In the genomic region with DNA sequence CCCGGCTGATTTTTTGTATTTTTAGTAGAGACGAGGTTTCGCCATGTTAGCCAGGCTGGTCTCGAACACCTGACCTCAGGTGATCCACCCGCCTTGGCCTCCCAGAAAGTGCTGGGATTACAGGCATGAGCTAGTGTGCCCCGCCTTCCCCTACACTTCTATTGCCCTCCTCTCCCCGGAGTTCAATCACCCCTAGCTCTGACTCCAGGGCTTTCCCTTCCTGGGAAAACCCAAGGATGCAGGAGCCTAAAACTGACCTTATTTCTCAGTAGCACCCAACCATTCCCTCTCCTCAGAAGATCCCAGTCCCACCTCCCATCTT, we compare ENCODE assay signal across 8 cellular contexts. TPM values are rescaled to one million over a fixed set of nuclear protein-coding genes. Genes with fewer than 3 reads are reported as not detected.
DNase-seq lines count a peak whose midpoint lies in the region; ATAC-seq, FAIRE-seq and TF ChIP-seq lines count a peak whose summit lies in the region.
"Not testable (repeated sequence)": the region's sequence is repeated elsewhere in the genome, so short reads cannot be mapped to it uniquely, and the experiment has no call there.

No MANE protein-coding gene starts in this region.

- not testable (repeated sequence) for ATAC-seq in K562; naive thymus-derived CD4-positive, alpha-beta T cell; upper lobe of left lung (ENCODE audit: low FRiP score in 2 of 2)

- H3K27me3 Mint-ChIP-seq in activated T-cell treated with anti-CD3 and anti-CD28 coated beads, Interleukin-2, amount 50 U/mL, for 24 hours; naive thymus-derived CD4-positive, alpha-beta T cell: not testable (repeated sequence)
- peaks cover 21% of the 10 kb centered on the region for H3K27me3 Mint-ChIP-seq in glutamatergic neuron (ENCODE audit: unreplicated experiment)

- in situ Hi-C loops in K562 (cut with MboI): not testable (repeated sequence)

- not testable (repeated sequence) for DNase-seq in GM12891 (ENCODE audit: insufficient read length, low spot score); Peyer's patch; activated T-cell treated with anti-CD3 and anti-CD28 coated beads, Interleukin-2, amount 50 U/mL, for 24 hours; K562 (ENCODE audit: extremely low read depth in 1 of 4, low spot score in 3 of 4); glutamatergic neuron; naive thymus-derived CD4-positive, alpha-beta T cell; upper lobe of left lung

- not testable (repeated sequence) for H3K4me2 ChIP-seq in K562 (ENCODE audit: insufficient read depth, low read length)

- H2AFZ ChIP-seq in K562 (ENCODE audit: low read depth, low read length): not testable (repeated sequence)

- H4K20me1 ChIP-seq in K562 (replicated peaks; ENCODE audit: control insufficient read depth, insufficient read depth, low read length): not testable (repeated sequence)

- peaks cover 0 to 43% (median 17%) of the 10 kb centered on the region in 4 donors for H3K4me1 ChIP-seq in Peyer's patch
- H3K4me1 ChIP-seq in K562 (replicated peaks in 1 of 2; ENCODE audit: control insufficient read depth in 2 of 2, insufficient read depth in 2 of 2, low read length in 2 of 2): peaks cover 2 to 20% of the 10 kb centered on the region in 2 experiments; a peak in 4 of 5 replicates
- H3K4me1 ChIP-seq in naive thymus-derived CD4-positive, alpha-beta T cell (ENCODE audit: control insufficient read depth in 2 of 2, insufficient read depth in 2 of 2, low read length in 2 of 2): peaks cover 26 to 29% of the 10 kb centered on the region in 2 donors
- H3K4me1 ChIP-seq in upper lobe of left lung: peaks cover 42 to 52% (median 47%) of the 10 kb centered on the region in 4 donors

- TF ChIP-seq EP300 in K562 (IDR thresholded peaks at IDR 0.05; ENCODE audit: low read length); upper lobe of left lung (IDR thresholded peaks at IDR 0.05): not testable (repeated sequence)

- H3K36me3 Mint-ChIP-seq in activated T-cell treated with anti-CD3 and anti-CD28 coated beads, Interleukin-2, amount 50 U/mL, for 24 hours (ENCODE audit: low read depth): peaks cover 92% of the 10 kb centered on the region
- H3K36me3 Mint-ChIP-seq in glutamatergic neuron (ENCODE audit: unreplicated experiment): not testable (repeated sequence)
- peaks cover 4 to 27% (median 16%) of the 10 kb centered on the region in 5 donors for H3K36me3 Mint-ChIP-seq in naive thymus-derived CD4-positive, alpha-beta T cell

- not testable (repeated sequence) for BruUV-seq in K562 (replicated peaks; lab: Mats Ljungman, UMichigan)

- H3K4me3 ChIP-seq in Peyer's patch (peak overlapping the region in 3 of 4 donors; percentile 64 to 90 (median 69)), skin epidermis (peak overlapping the region in 6 of 7 experiments; percentile 67 to 79 (median 69)), upper lobe of left lung (peak overlapping the region in 3 of 4 donors; percentile 63 to 96 (median 85))
- H3K4me3 ChIP-seq in K562: not testable (repeated sequence)
- peak overlapping the region; percentile 92 for H3K4me3 ChIP-seq in naive thymus-derived CD4-positive, alpha-beta T cell (ENCODE audit: low read length)

- CTCF ChIA-PET in K562 (lab: Yijun Ruan, JAX; ENCODE audit: low intra/inter-chr PET ratio): not testable (repeated sequence)
- CTCF ChIA-PET in naive thymus-derived CD4-positive, alpha-beta T cell (lab: Charles Lee): interaction anchor here (0.7 to 1.3 kb wide), 3 partner anchors 9 to 19 kb away, joined by 3 to 7 read pairs (median 3); no protein-coding TSS in a partner anchor

- peaks cover 0 to 29% (median 0%) of the 10 kb centered on the region in 3 donors for H3K36me3 ChIP-seq in Peyer's patch
- H3K36me3 ChIP-seq in K562 (ENCODE audit: control insufficient read depth, insufficient read depth, low read length): peaks cover 45% of the 10 kb centered on the region; the same call in 2 of the 3 replicates
- H3K36me3 ChIP-seq in naive thymus-derived CD4-positive, alpha-beta T cell (ENCODE audit: control insufficient read depth in 2 of 3, insufficient read depth in 3 of 3, low read length in 3 of 3): peaks cover 19 to 38% (median 25%) of the 10 kb centered on the region in 3 experiments
- peaks cover 10 to 40% (median 29%) of the 10 kb centered on the region in 4 donors for H3K36me3 ChIP-seq in upper lobe of left lung

- H3K27ac ChIP-seq in Peyer's patch: peak overlapping the region; percentile 15 to 85 (median 58)
- H3K27ac ChIP-seq in K562 (ENCODE audit: extremely low read depth, low read depth, low read length): not testable (repeated sequence)
- H3K27ac ChIP-seq in naive thymus-derived CD4-positive, alpha-beta T cell (ENCODE audit: low read depth, low read length): peak overlapping the region; percentile 71
- H3K27ac ChIP-seq in skin epidermis: peak overlapping the region in 14 of 21 experiments; percentile 6 to 92 (median 68)
- peak overlapping the region in 3 of 4 donors; percentile 77 to 83 (median 79) for H3K27ac ChIP-seq in upper lobe of left lung

- H3K9ac ChIP-seq in K562 (ENCODE audit: insufficient read depth in 1 of 2, low read depth in 2 of 2, low read length in 2 of 2): not testable (repeated sequence)

- H3K4me3 Mint-ChIP-seq in activated T-cell treated with anti-CD3 and anti-CD28 coated beads, Interleukin-2, amount 50 U/mL, for 24 hours: peak overlapping the region; percentile 85
- peak overlapping the region; percentile 61 for H3K4me3 Mint-ChIP-seq in glutamatergic neuron (ENCODE audit: unreplicated experiment)
- H3K4me3 Mint-ChIP-seq in naive thymus-derived CD4-positive, alpha-beta T cell: peak overlapping the region; percentile 80 to 96 (median 90)

- TF ChIP-seq POLR2A in GM12891 (IDR thresholded peaks at IDR 0.05; ENCODE audit: low read depth, low read length): 0 out of 2 replicates have a peak, but pooled peaks have one; percentile 19
- not testable (repeated sequence) for TF ChIP-seq POLR2A in Peyer's patch (IDR thresholded peaks at IDR 0.05); upper lobe of left lung (IDR thresholded peaks at IDR 0.05)
- peak; percentile 40; the same call in 1 of the 2 replicates for TF ChIP-seq POLR2A in K562 (conservative IDR thresholded peaks at IDR 0.05)

- not testable (repeated sequence) for H3K27me3 ChIP-seq in Peyer's patch; K562 (ENCODE audit: control insufficient read depth in 2 of 2, insufficient read depth in 2 of 2, low read length in 2 of 2); naive thymus-derived CD4-positive, alpha-beta T cell (ENCODE audit: control insufficient read depth in 2 of 2, insufficient read depth in 2 of 2, low read length in 2 of 2); upper lobe of left lung

- H3K27ac Mint-ChIP-seq in activated T-cell treated with anti-CD3 and anti-CD28 coated beads, Interleukin-2, amount 50 U/mL, for 24 hours: peak overlapping the region; percentile 85
- peak overlapping the region; percentile 75 for H3K27ac Mint-ChIP-seq in glutamatergic neuron (ENCODE audit: unreplicated experiment)
- H3K27ac Mint-ChIP-seq in naive thymus-derived CD4-positive, alpha-beta T cell: peak overlapping the region; percentile 44 to 88 (median 72)

- FAIRE-seq in GM12891 (lab: Jason Lieb, UNC); K562 (lab: Jason Lieb, UNC): not testable (repeated sequence)

- H3K79me2 ChIP-seq in K562 (ENCODE audit: control insufficient read depth, insufficient read depth, low read length): not testable (repeated sequence)

- intact Hi-C loops in K562 (cut with micrococcal nuclease): loop anchor here (10.0 kb wide), 1 partner anchor 268 kb away; a partner anchor contains a TSS
- intact Hi-C loops in naive thymus-derived CD4-positive, alpha-beta T cell (cut with micrococcal nuclease): loop anchor here (1.0 to 5.0 kb wide), 12 partner anchors 12 to 346 kb away; a partner anchor contains a TSS

- WGBS in K562 (ENCODE audit: insufficient coverage, low coverage, missing lambda C conversion rate): 95% methylated on average over 4 of the region's 7 CpGs
- WGBS in upper lobe of left lung, 2 donors: 87 to 88% methylated on average over 7 of the region's 7 CpGs

- POLR2A ChIA-PET in K562 (lab: Yijun Ruan, JAX): interaction anchor here (0.6 kb wide), 1 partner anchor 101 kb away, joined by 3 read pairs; no protein-coding TSS in a partner anchor
- POLR2A ChIA-PET in naive thymus-derived CD4-positive, alpha-beta T cell (lab: Charles Lee): interaction anchor here (0.6 to 3.3 kb wide), 7 partner anchors 11 to 151 kb away, joined by 3 to 19 read pairs (median 4); a partner anchor contains a TSS

- peaks cover 60% of the 10 kb centered on the region for H3K4me1 Mint-ChIP-seq in activated T-cell treated with anti-CD3 and anti-CD28 coated beads, Interleukin-2, amount 50 U/mL, for 24 hours (ENCODE audit: low read depth)
- H3K4me1 Mint-ChIP-seq in glutamatergic neuron (ENCODE audit: low read depth, unreplicated experiment): peaks cover 22% of the 10 kb centered on the region
- H3K4me1 Mint-ChIP-seq in naive thymus-derived CD4-positive, alpha-beta T cell: peaks cover 36 to 54% (median 50%) of the 10 kb centered on the region in 7 donors

- H3K9me1 ChIP-seq in K562 (ENCODE audit: control insufficient read depth, insufficient read depth, low read length): not testable (repeated sequence)

- not testable (repeated sequence) for TF ChIP-seq CTCF in Peyer's patch (IDR thresholded peaks at IDR 0.05); K562 (IDR thresholded peaks at IDR 0.05 in 2 of 3, conservative IDR thresholded peaks at IDR 0.05 in 1 of 3; ENCODE audit: insufficient read depth in 2 of 3, low read depth in 1 of 3, low read length in 3 of 3); glutamatergic neuron (IDR thresholded peaks at IDR 0.05; ENCODE audit: partially characterized antibody, unreplicated experiment); upper lobe of left lung (IDR thresholded peaks at IDR 0.05)

- not testable (repeated sequence) for H3K9me3 ChIP-seq in Peyer's patch; K562 (replicated peaks; ENCODE audit: control insufficient read depth, insufficient read depth, low read depth, low read length); naive thymus-derived CD4-positive, alpha-beta T cell (ENCODE audit: control insufficient read depth in 2 of 3, low read length in 3 of 3); upper lobe of left lung

- not testable (repeated sequence) for H3K9me3 Mint-ChIP-seq in activated T-cell treated with anti-CD3 and anti-CD28 coated beads, Interleukin-2, amount 50 U/mL, for 24 hours; naive thymus-derived CD4-positive, alpha-beta T cell
- peaks cover 11% of the 10 kb centered on the region for H3K9me3 Mint-ChIP-seq in glutamatergic neuron (ENCODE audit: unreplicated experiment)

- TF ChIP-seq RAD21 in K562 (CRISPR knock-in tag; conservative IDR thresholded peaks at IDR 0.05 in 1 of 2, IDR thresholded peaks at IDR 0.05 in 1 of 2): not testable (repeated sequence)

RNA-seq across cellular contexts. Expression of a gene that starts 0.6 kb away (rescaled TPM):
- 9.9 TPM for polyA plus RNA-seq in GM12891 (2012; ENCODE audit: low read depth, missing spikeins)
- 10 to 100 TPM in 2 of 4 donors, 1 to 10 TPM in 2; 7.8 to 50.3 (median 9.5) TPM for total RNA-seq in Peyer's patch
- 0.42 and 0.76 TPM in 2 replicates for total RNA-seq in K562 (2011; cell fraction: chromatin; rRNA removed; ENCODE audit: low replicate concordance)
- total RNA-seq in K562 (2011; cell fraction: nucleolus; rRNA removed): 0.66 and 0.83 TPM in 2 replicates
- 0.23 and 0.37 TPM in 2 replicates for total RNA-seq in K562 (2011; cell fraction: nucleoplasm; rRNA removed)
- not detected in 2 replicates for total RNA-seq in K562 (2014; rRNA removed)
- not detected in 2 replicates for total RNA-seq in K562 (2014; rRNA removed; fragmentation: Illumina TruSeq; extraction: Trizol)
- 0.08 TPM in 1 of 2 replicates, not detected in the other for total RNA-seq in K562 (2015; rRNA removed; fragmentation: Illumina TruSeq; extraction: Trizol)
- 0.09 and 0.20 TPM in 2 replicates for total RNA-seq in K562 (2021)
- 0.10 and 0.12 TPM in 2 replicates for polyA plus RNA-seq in K562 (2011; rRNA removed)
- polyA plus RNA-seq in K562 (2011; cell fraction: cytosol; rRNA removed): 0.09 and 0.15 TPM in 2 replicates
- polyA plus RNA-seq in K562 (2011; cell fraction: nucleus; rRNA removed): 0.18 and 0.32 TPM in 2 replicates
- 0.04 and 0.10 TPM in 2 replicates for polyA plus RNA-seq in K562 (2012)
- not detected in 2 replicates for polyA plus RNA-seq in K562 (2014; fragmentation: Illumina TruSeq; extraction: Trizol)
- not detected for polyA plus RNA-seq in K562 (2014; fragmentation: Nextera tagmentation; extraction: Ambion mirVana)
- polyA plus RNA-seq in K562 (2014; rRNA removed): 0.03 TPM in 1 of 2 replicates, not detected in the other
- polyA minus RNA-seq in K562 (2011; rRNA and poly(A)+ RNA removed): 0.11 TPM in 1 of 2 replicates, not detected in the other
- not detected in 2 replicates for polyA minus RNA-seq in K562 (2011; cell fraction: cytosol; rRNA and poly(A)+ RNA removed)
- polyA minus RNA-seq in K562 (2011; cell fraction: nucleus; rRNA and poly(A)+ RNA removed): 0.11 and 0.27 TPM in 2 replicates
- 50.3 TPM for total RNA-seq in glutamatergic neuron (ENCODE audit: unreplicated experiment)
- 10 to 100 TPM; 28.2 to 55.9 (median 45.9) TPM for total RNA-seq in naive thymus-derived CD4-positive, alpha-beta T cell
- 10 to 100 TPM in 1 of 2 donors, 1 to 10 TPM in 1; 5.4 to 11.4 TPM for polyA plus RNA-seq in naive thymus-derived CD4-positive, alpha-beta T cell
- 100 to 1,000 TPM in 1 of 6 donors, 10 to 100 TPM in 5; 13.3 to 108 (median 32.0) TPM for total RNA-seq in upper lobe of left lung

RNA-seq across cellular contexts. Expression of a gene that starts 11.6 kb away (rescaled TPM):
- 56.8 TPM for polyA plus RNA-seq in GM12891 (2012; ENCODE audit: low read depth, missing spikeins)
- 100 to 1,000 TPM in 1 of 4 donors, 10 to 100 TPM in 3; 21.4 to 135 (median 43.6) TPM for total RNA-seq in Peyer's patch
- total RNA-seq in K562 (2011; cell fraction: chromatin; rRNA removed; ENCODE audit: low replicate concordance): 199 and 304 TPM in 2 replicates
- 156 and 172 TPM in 2 replicates for total RNA-seq in K562 (2011; cell fraction: nucleolus; rRNA removed)
- 135 and 147 TPM in 2 replicates for total RNA-seq in K562 (2011; cell fraction: nucleoplasm; rRNA removed)
- total RNA-seq in K562 (2014; rRNA removed): 55.4 and 70.8 TPM in 2 replicates
- 53.2 and 54.4 TPM in 2 replicates for total RNA-seq in K562 (2014; rRNA removed; fragmentation: Illumina TruSeq; extraction: Trizol)
- total RNA-seq in K562 (2015; rRNA removed; fragmentation: Illumina TruSeq; extraction: Trizol): 60.6 and 61.9 TPM in 2 replicates
- 77.2 and 77.6 TPM in 2 replicates for total RNA-seq in K562 (2021)
- polyA plus RNA-seq in K562 (2011; rRNA removed): 74.7 and 93.6 TPM in 2 replicates
- polyA plus RNA-seq in K562 (2011; cell fraction: cytosol; rRNA removed): 29.0 and 33.7 TPM in 2 replicates
- 248 and 319 TPM in 2 replicates for polyA plus RNA-seq in K562 (2011; cell fraction: nucleus; rRNA removed)
- 37.5 and 55.6 TPM in 2 replicates for polyA plus RNA-seq in K562 (2012)
- polyA plus RNA-seq in K562 (2014; fragmentation: Illumina TruSeq; extraction: Trizol): 67.5 and 97.7 TPM in 2 replicates
- 10 to 100 TPM; 19.0 to 37.2 TPM for polyA plus RNA-seq in K562 (2014; fragmentation: Nextera tagmentation; extraction: Ambion mirVana)
- 86.3 and 92.2 TPM in 2 replicates for polyA plus RNA-seq in K562 (2014; rRNA removed)
- 32.7 and 42.8 TPM in 2 replicates for polyA minus RNA-seq in K562 (2011; rRNA and poly(A)+ RNA removed)
- 26.4 and 38.0 TPM in 2 replicates for polyA minus RNA-seq in K562 (2011; cell fraction: cytosol; rRNA and poly(A)+ RNA removed)
- polyA minus RNA-seq in K562 (2011; cell fraction: nucleus; rRNA and poly(A)+ RNA removed): 40.7 and 56.9 TPM in 2 replicates
- 53.5 TPM for total RNA-seq in glutamatergic neuron (ENCODE audit: unreplicated experiment)
- 100 to 1,000 TPM in 1 of 5 experiments, 10 to 100 TPM in 4; 74.4 to 102 (median 87.6) TPM for total RNA-seq in naive thymus-derived CD4-positive, alpha-beta T cell
- 10 to 100 TPM; 24.2 to 53.7 TPM for polyA plus RNA-seq in naive thymus-derived CD4-positive, alpha-beta T cell
- total RNA-seq in upper lobe of left lung: 10 to 100 TPM; 19.4 to 49.2 (median 36.6) TPM

RNA-seq across cellular contexts. Expression of a gene that starts 22.1 kb away (rescaled TPM):
- polyA plus RNA-seq in GM12891 (2012; ENCODE audit: low read depth, missing spikeins): 8,862 TPM
- total RNA-seq in Peyer's patch (1,000 to 10,000 TPM; 1,939 to 3,624 (median 2,830) TPM), K562 (2014; rRNA removed) (3,419 and 4,659 TPM in 2 replicates), K562 (2014; rRNA removed; fragmentation: Illumina TruSeq; extraction: Trizol) (1,716 and 2,206 TPM in 2 replicates), K562 (2015; rRNA removed; fragmentation: Illumina TruSeq; extraction: Trizol) (2,578 and 2,581 TPM in 2 replicates), K562 (2021) (2,702 and 2,817 TPM in 2 replicates), glutamatergic neuron (ENCODE audit: unreplicated experiment) (2,124 TPM), upper lobe of left lung (1,000 to 10,000 TPM in 3 of 6 donors, 100 to 1,000 TPM in 3; 442 to 1,402 (median 931) TPM)
- 324 and 835 TPM in 2 replicates for total RNA-seq in K562 (2011; cell fraction: chromatin; rRNA removed; ENCODE audit: low replicate concordance)
- 1,325 and 1,372 TPM in 2 replicates for total RNA-seq in K562 (2011; cell fraction: nucleolus; rRNA removed)
- 1,230 and 2,004 TPM in 2 replicates for total RNA-seq in K562 (2011; cell fraction: nucleoplasm; rRNA removed)
- polyA plus RNA-seq in K562 (2011; rRNA removed) (6,793 and 8,605 TPM in 2 replicates), K562 (2014; fragmentation: Illumina TruSeq; extraction: Trizol) (5,553 and 5,658 TPM in 2 replicates), K562 (2014; fragmentation: Nextera tagmentation; extraction: Ambion mirVana) (1,000 to 10,000 TPM; 5,813 to 6,029 TPM), K562 (2014; rRNA removed) (3,855 and 4,217 TPM in 2 replicates)
- polyA plus RNA-seq in K562 (2011; cell fraction: cytosol; rRNA removed): 11,989 and 13,919 TPM in 2 replicates
- 3,294 and 3,587 TPM in 2 replicates for polyA plus RNA-seq in K562 (2011; cell fraction: nucleus; rRNA removed)
- 3,686 and 3,892 TPM in 2 replicates for polyA plus RNA-seq in K562 (2012)
- polyA minus RNA-seq in K562 (2011; rRNA and poly(A)+ RNA removed): 4,964 and 5,506 TPM in 2 replicates
- 4,077 and 4,335 TPM in 2 replicates for polyA minus RNA-seq in K562 (2011; cell fraction: cytosol; rRNA and poly(A)+ RNA removed)
- 565 and 1,075 TPM in 2 replicates for polyA minus RNA-seq in K562 (2011; cell fraction: nucleus; rRNA and poly(A)+ RNA removed)
- total RNA-seq in naive thymus-derived CD4-positive, alpha-beta T cell: 1,000 to 10,000 TPM in 1 of 5 experiments, 100 to 1,000 TPM in 4; 330 to 4,503 (median 379) TPM
- polyA plus RNA-seq in naive thymus-derived CD4-positive, alpha-beta T cell: 1,000 to 10,000 TPM; 1,202 to 1,413 TPM

RNA-seq across cellular contexts. Expression of a gene that starts 50.7 kb away (rescaled TPM):
- polyA plus RNA-seq in GM12891 (2012; ENCODE audit: low read depth, missing spikeins): 101 TPM
- 100 to 1,000 TPM; 129 to 209 (median 167) TPM for total RNA-seq in Peyer's patch
- 526 and 534 TPM in 2 replicates for total RNA-seq in K562 (2011; cell fraction: chromatin; rRNA removed; ENCODE audit: low replicate concordance)
- total RNA-seq in K562 (2011; cell fraction: nucleolus; rRNA removed): 244 and 272 TPM in 2 replicates
- 296 and 379 TPM in 2 replicates for total RNA-seq in K562 (2011; cell fraction: nucleoplasm; rRNA removed)
- total RNA-seq in K562 (2014; rRNA removed): 392 and 404 TPM in 2 replicates
- 231 and 265 TPM in 2 replicates for total RNA-seq in K562 (2014; rRNA removed; fragmentation: Illumina TruSeq; extraction: Trizol)
- 271 and 272 TPM in 2 replicates for total RNA-seq in K562 (2015; rRNA removed; fragmentation: Illumina TruSeq; extraction: Trizol)
- 353 and 384 TPM in 2 replicates for total RNA-seq in K562 (2021)
- polyA plus RNA-seq in K562 (2011; rRNA removed): 119 and 126 TPM in 2 replicates
- polyA plus RNA-seq in K562 (2011; cell fraction: cytosol; rRNA removed): 151 and 165 TPM in 2 replicates
- polyA plus RNA-seq in K562 (2011; cell fraction: nucleus; rRNA removed): 184 and 336 TPM in 2 replicates
- 162 and 218 TPM in 2 replicates for polyA plus RNA-seq in K562 (2012)
- polyA plus RNA-seq in K562 (2014; fragmentation: Illumina TruSeq; extraction: Trizol): 346 and 375 TPM in 2 replicates
- 10 to 100 TPM; 82.1 to 90.3 TPM for polyA plus RNA-seq in K562 (2014; fragmentation: Nextera tagmentation; extraction: Ambion mirVana)
- polyA plus RNA-seq in K562 (2014; rRNA removed): 211 and 214 TPM in 2 replicates
- polyA minus RNA-seq in K562 (2011; rRNA and poly(A)+ RNA removed): 272 and 274 TPM in 2 replicates
- polyA minus RNA-seq in K562 (2011; cell fraction: cytosol; rRNA and poly(A)+ RNA removed): 222 and 251 TPM in 2 replicates
- 81.5 and 99.4 TPM in 2 replicates for polyA minus RNA-seq in K562 (2011; cell fraction: nucleus; rRNA and poly(A)+ RNA removed)
- total RNA-seq in glutamatergic neuron (ENCODE audit: unreplicated experiment): 957 TPM
- 100 to 1,000 TPM; 246 to 387 (median 267) TPM for total RNA-seq in naive thymus-derived CD4-positive, alpha-beta T cell
- polyA plus RNA-seq in naive thymus-derived CD4-positive, alpha-beta T cell: 10 to 100 TPM; 41.8 to 91.4 TPM
- 100 to 1,000 TPM; 165 to 267 (median 178) TPM for total RNA-seq in upper lobe of left lung

Comparison
In these comparisons a context has a peak if more than half of its experiments do, and no peak if none do; other contexts are left out.
1. RNA of a gene that starts 0.6 kb away (total RNA-seq): 50.3 TPM in glutamatergic neuron (single experiment), 28.2 to 55.9 TPM in naive thymus-derived CD4-positive, alpha-beta T cell, 13.3 to 108 TPM in upper lobe of left lung and 7.8 to 50.3 TPM in Peyer's patch; 0.08 to 0.83 TPM in K562; every median in the first group is over 4 times any median in the second.
2. Peak in every context shown above with its lines, with median percentiles within 50 percentile points of each other: H3K27ac Mint-ChIP-seq and H3K4me3 Mint-ChIP-seq.